Comparison of ENCODE assay signal across 18 cellular contexts in genomic region chr6:160040527-160041264, GRCh38.
DNase-seq lines count a peak whose midpoint lies in the region; ATAC-seq and TF ChIP-seq lines count a peak whose summit lies in the region.
"Had no signal": no experiment of that assay in that cellular context is flagged by ENCODE, and none has a peak within 500 bp of the region (broad histone marks: within the 10 kb centered on the region; RNA-seq: fewer than 3 reads in every experiment).

No MANE protein-coding gene starts in this region.

- POLR2A ChIA-PET in OCI-LY7 (lab: Charles Lee) = interaction anchor here (0.5 to 0.9 kb wide), 2 partner anchors 27 to 58 kb away, joined by 4 to 5 read pairs; no protein-coding TSS in a partner anchor

- H3K9me2 ChIP-seq in GM23338 (ENCODE audit: insufficient read depth) (no peaks in the 10 kb centered on the region), OCI-LY7 (ENCODE audit: insufficient read depth, low read length) (no peaks in the 10 kb centered on the region)

- H3K4me1 ChIP-seq in GM23338 (ENCODE audit: insufficient read depth) (no peaks in the 10 kb centered on the region), OCI-LY7 (ENCODE audit: insufficient read depth, low read length, poor library complexity, severe bottlenecking) (no peaks in the 10 kb centered on the region), esophagus squamous epithelium (peaks cover 36 to 96% (median 47%) of the 10 kb centered on the region in 3 donors), prostate gland (replicated peaks) (peaks cover 6% of the 10 kb centered on the region)

- no peaks in the 10 kb centered on the region for H3F3A ChIP-seq in GM23338 (replicated peaks; ENCODE audit: low read depth)

- no TSS peak for BruUV-seq in OCI-LY7 (replicated peaks; lab: Mats Ljungman, UMichigan)

- H3K4me3 ChIP-seq in GM23338 (no peak overlapping the region), OCI-LY7 (ENCODE audit: low read depth, low read length, poor library complexity, severe bottlenecking) (no peak overlapping the region), esophagus squamous epithelium (no peak overlapping the region), prostate gland (no peak overlapping the region)
- H3K4me3 ChIP-seq: lower lobe of right lung, SJSA1 had no signal

- H3K27me3 Mint-ChIP-seq in GM23338 (ENCODE audit: insufficient read depth, low read depth, poor library complexity) = peaks cover 3% of the 10 kb centered on the region
- H3K27me3 Mint-ChIP-seq: stimulated activated memory B cell treated with anti-CD40 and anti-IgM and Interleukin-4, amounts not matched to agents 10 μg/mL and 1 μg/mL and 100 μg/mL, for 72 hours had no signal

- H3K4me1 Mint-ChIP-seq in GM23338 = no peaks in the 10 kb centered on the region
- H3K4me1 Mint-ChIP-seq: stimulated activated memory B cell treated with anti-CD40 and anti-IgM and Interleukin-4, amounts not matched to agents 10 μg/mL and 1 μg/mL and 100 μg/mL, for 72 hours had no signal

- H3K27me3 ChIP-seq in GM23338 (ENCODE audit: insufficient read depth) (no peaks in the 10 kb centered on the region), esophagus squamous epithelium (no peaks in the 10 kb centered on the region), prostate gland (replicated peaks; ENCODE audit: insufficient read depth) (no peaks in the 10 kb centered on the region)
- H3K27me3 ChIP-seq: brain microvascular endothelial cell, SJSA1 had no signal

- no peak overlapping the region for H3K4me2 ChIP-seq in GM23338
- H3K4me2 ChIP-seq in OCI-LY7 (ENCODE audit: low read length) = no peak overlapping the region

- H3K79me2 ChIP-seq in GM23338 (replicated peaks; ENCODE audit: insufficient read depth) = no peaks in the 10 kb centered on the region
- no peaks in the 10 kb centered on the region for H3K79me2 ChIP-seq in OCI-LY7 (ENCODE audit: insufficient read depth, low read depth, low read length)

- H3K27ac ChIP-seq in GM23338 (ENCODE audit: low read depth) (no peak overlapping the region), OCI-LY7 (ENCODE audit: low read depth, low read length, poor library complexity, severe bottlenecking) (no peak overlapping the region), esophagus squamous epithelium (peak overlapping the region; percentile 85 to 91 (median 86)), prostate gland (peak overlapping the region; percentile 2 to 22)
- H3K27ac ChIP-seq: lower lobe of right lung, SJSA1 had no signal

- ATAC-seq in GM23338 (no peak), omental fat pad (ENCODE audit: low FRiP score) (no peak), GM18868 (IDR thresholded peaks at IDR 0.05; ENCODE audit: unreplicated experiment) (no peak)
- ATAC-seq: activated T-cell treated with anti-CD3 and anti-CD28 coated beads, Interleukin-2, amount 50 U/mL, for 4 hours; Panc1; stimulated activated memory B cell treated with anti-CD40 and anti-IgM and Interleukin-4, amounts not matched to agents 10 μg/mL and 1 μg/mL and 100 μg/mL, for 72 hours had no signal

- TF ChIP-seq POLR2A in esophagus squamous epithelium (IDR thresholded peaks at IDR 0.05) (no peak), prostate gland (IDR thresholded peaks at IDR 0.05) (no peak)

- WGBS in esophagus squamous epithelium, 2 donors = 80 to 91% methylated on average over 15 to 19 of the region's 19 CpGs
- WGBS in prostate gland = 93% methylated on average over 19 of the region's 19 CpGs

- CTCF ChIA-PET in OCI-LY7 (lab: Charles Lee; ENCODE audit: unreplicated experiment) = no interaction called here

- no peaks in the 10 kb centered on the region for H3K9me3 Mint-ChIP-seq in GM23338
- H3K9me3 Mint-ChIP-seq: activated T-cell treated with anti-CD3 and anti-CD28 coated beads, Interleukin-2, amount 50 U/mL, for 4 hours; stimulated activated memory B cell treated with anti-CD40 and anti-IgM and Interleukin-4, amounts not matched to agents 10 μg/mL and 1 μg/mL and 100 μg/mL, for 72 hours had no signal

- intact Hi-C loops in OCI-LY7 (cut with micrococcal nuclease; ENCODE audit: unreplicated experiment) (no loop called here), esophagus squamous epithelium (cut with DNase I) (no loop called here), prostate gland (cut with DNase I) (no loop called here)

- no peaks in the 10 kb centered on the region for H3K9me3 ChIP-seq in OCI-LY7 (ENCODE audit: low read length)
- H3K9me3 ChIP-seq in esophagus squamous epithelium = no peaks in the 10 kb centered on the region
- no peaks in the 10 kb centered on the region for H3K9me3 ChIP-seq in prostate gland
- H3K9me3 ChIP-seq: lower lobe of right lung, SJSA1 had no signal

- H4K20me1 ChIP-seq in GM23338 (replicated peaks; ENCODE audit: insufficient read depth) = peaks cover 7% of the 10 kb centered on the region
- H4K20me1 ChIP-seq in OCI-LY7 (ENCODE audit: insufficient read depth, low read length) = no peaks in the 10 kb centered on the region

- H2AFZ ChIP-seq in GM23338 = no peak overlapping the region
- H2AFZ ChIP-seq in OCI-LY7 (ENCODE audit: low read length) = no peak overlapping the region

- H3K36me3 Mint-ChIP-seq in GM23338 (ENCODE audit: low read depth) = peaks cover 61% of the 10 kb centered on the region

- TF ChIP-seq CTCF in GM23338 (conservative IDR thresholded peaks at IDR 0.05; ENCODE audit: low read depth in 2 of 2) (peak; percentile 29 to 39), OCI-LY7 (conservative IDR thresholded peaks at IDR 0.05; ENCODE audit: low read length) (0 out of 2 replicates have a peak, but pooled peaks have one; percentile 12), esophagus squamous epithelium (IDR thresholded peaks at IDR 0.05) (no peak), prostate gland (IDR thresholded peaks at IDR 0.05) (no peak), omental fat pad (IDR thresholded peaks at IDR 0.05) (no peak)

- no peak overlapping the region for H3K27ac Mint-ChIP-seq in GM23338
- H3K27ac Mint-ChIP-seq: stimulated activated memory B cell treated with anti-CD40 and anti-IgM and Interleukin-4, amounts not matched to agents 10 μg/mL and 1 μg/mL and 100 μg/mL, for 72 hours had no signal

- H3K4me3 Mint-ChIP-seq in GM23338 = no peak overlapping the region
- H3K4me3 Mint-ChIP-seq: activated T-cell treated with anti-CD3 and anti-CD28 coated beads, Interleukin-2, amount 50 U/mL, for 4 hours; stimulated activated memory B cell treated with anti-CD40 and anti-IgM and Interleukin-4, amounts not matched to agents 10 μg/mL and 1 μg/mL and 100 μg/mL, for 72 hours had no signal

- H3K36me3 ChIP-seq in GM23338 (ENCODE audit: insufficient read depth) (peaks cover 33% of the 10 kb centered on the region), OCI-LY7 (ENCODE audit: insufficient read depth, low read length) (peaks cover 45% of the 10 kb centered on the region; the same call in 1 of the 2 replicates), esophagus squamous epithelium (peaks cover 0 to 72% (median 30%) of the 10 kb centered on the region in 3 donors), prostate gland (no peaks in the 10 kb centered on the region)

- DNase-seq in GM23338 (ENCODE audit: low spot score) (no peak), OCI-LY7 (ENCODE audit: low spot score) (no peak), esophagus squamous epithelium (lab: John Stamatoyannopoulos, UW) (no peak), prostate gland (ENCODE audit: low spot score) (no peak), omental fat pad (ENCODE audit: low spot score) (no peak), GOT3 (lab: John Stamatoyannopoulos, UW) (no peak)
- DNase-seq: activated CD4-positive, alpha-beta T cell treated with anti-CD3 and anti-CD28 coated beads, Interleukin-2, amount 50 U/mL, for 48 hours; activated T-cell treated with anti-CD3 and anti-CD28 coated beads, Interleukin-2, amount 50 U/mL, for 4 hours; AML-193; cortex of kidney; NCI-H187 treated with DMSO at 0.1 percent for 48 hours; trophoblast cell had no signal

TF ChIP-seq in GM23338, 12 proteins besides CTCF, POLR2A, EP300 and RAD21 (continues in another document):
- TF ChIP-seq ETS1 (IDR thresholded peaks at IDR 0.05) = no peak
- TF ChIP-seq ZNF114 (CRISPR knock-in tag; IDR thresholded peaks at IDR 0.05) = no peak
- TF ChIP-seq ZNF331 (CRISPR knock-in tag; IDR thresholded peaks at IDR 0.05; ENCODE audit: low read depth) = no peak
- no peak for TF ChIP-seq CREB1 (CRISPR knock-in tag; IDR thresholded peaks at IDR 0.05; ENCODE audit: low read depth)
- TF ChIP-seq EZH2phosphoT487 (IDR thresholded peaks at IDR 0.05; ENCODE audit: unreplicated experiment) = no peak
- no peak for TF ChIP-seq REST (IDR thresholded peaks at IDR 0.05; ENCODE audit: unreplicated experiment)

Comparison
In these comparisons a context has a peak if more than half of its experiments do, and no peak if none do; other contexts are left out.
1. H3K27ac ChIP-seq: peak in esophagus squamous epithelium (4 of 4) and prostate gland (2 of 2); none in GM23338 (single experiment) and OCI-LY7 (single experiment).
2. CTCF ChIP-seq: peak in GM23338 (2 of 2) and OCI-LY7 (single experiment); none in esophagus squamous epithelium (0 of 6), prostate gland (0 of 4) and omental fat pad (0 of 3).